18 cellular contexts compared by ENCODE assay signal in genomic region chr20:17884318-17885003, GRCh38.
DNase-seq lines count a peak whose midpoint lies in the region; ATAC-seq and TF ChIP-seq lines count a peak whose summit lies in the region.
"Had no signal": no experiment of that assay in that cellular context is flagged by ENCODE, and none has a peak within 500 bp of the region (broad histone marks: within the 10 kb centered on the region; RNA-seq: fewer than 3 reads in every experiment).

No MANE protein-coding gene starts in this region.

- H3K4me1 ChIP-seq in PC-3 (ENCODE audit: insufficient read depth, low read length) (peaks cover 18% of the 10 kb centered on the region), foreskin keratinocyte (peaks cover 11% of the 10 kb centered on the region), sigmoid colon (peaks cover 0 to 28% (median 9%) of the 10 kb centered on the region in 4 donors)
- H3K4me1 ChIP-seq: SJCRH30 had no signal

- no peak overlapping the region for H3K27ac ChIP-seq in PC-3 (ENCODE audit: low read length)
- H3K27ac ChIP-seq in foreskin keratinocyte: peak overlapping the region; percentile 6
- H3K27ac ChIP-seq in sigmoid colon: no peak overlapping the region
- H3K27ac ChIP-seq: GM23248, PC-9, SJCRH30 had no signal

- no peaks in the 10 kb centered on the region for H3F3A ChIP-seq in PC-3 (ENCODE audit: low read length, unreplicated experiment)

- no peak for ATAC-seq in PC-3
- ATAC-seq in foreskin keratinocyte: peak; percentile 62
- no peak for ATAC-seq in activated CD8-positive, alpha-beta T cell treated with anti-CD3 and anti-CD28 coated beads for 36 hours

- H3K27me3 ChIP-seq in PC-3 (ENCODE audit: low read length) (no peaks in the 10 kb centered on the region), foreskin keratinocyte (no peaks in the 10 kb centered on the region), sigmoid colon (no peaks in the 10 kb centered on the region)
- H3K27me3 ChIP-seq: SJCRH30 had no signal

- peak; percentile 14 for DNase-seq in CD14-positive monocyte (ENCODE audit: low spot score)
- no peak for DNase-seq in PC-3
- peak; percentile 54 to 78 for DNase-seq in foreskin keratinocyte
- DNase-seq in sigmoid colon: peak; percentile 46
- no peak for DNase-seq in activated CD8-positive, alpha-beta T cell treated with anti-CD3 and anti-CD28 coated beads for 36 hours
- DNase-seq in amygdala (lab: John Stamatoyannopoulos, UW): no peak
- no peak for DNase-seq in nucleus accumbens (lab: John Stamatoyannopoulos, UW)
- DNase-seq: CD4-positive, alpha-beta T cell; DMS153; GF-D8; GM23248; NCI-H1105 treated with DMSO at 0.1 percent for 48 hours; NCI-H1694 treated with DMSO at 0.1 percent for 48 hours; NCI-H2107; NCI-H345; NCI-H524 treated with DMSO at 0.1 percent for 48 hours; PC-9; SJCRH30 had no signal

- H4K20me1 ChIP-seq in PC-3 (ENCODE audit: low read length): no peaks in the 10 kb centered on the region

- WGBS in sigmoid colon, 2 donors: 85 to 89% methylated on average over 14 of the region's 14 CpGs

- TF ChIP-seq CTCF in CD14-positive monocyte (IDR thresholded peaks at IDR 0.05): no peak
- TF ChIP-seq CTCF in PC-3 (conservative IDR thresholded peaks at IDR 0.05; ENCODE audit: low read depth, low read length): peak; percentile 4; the same call in 1 of the 2 replicates
- TF ChIP-seq CTCF in foreskin keratinocyte (conservative IDR thresholded peaks at IDR 0.05): no peak
- TF ChIP-seq CTCF in sigmoid colon (IDR thresholded peaks at IDR 0.05): no peak
- no peak for TF ChIP-seq CTCF in activated CD8-positive, alpha-beta T cell treated with anti-CD3 and anti-CD28 coated beads for 36 hours (IDR thresholded peaks at IDR 0.05)

- POLR2A ChIA-PET in PC-3 (lab: Charles Lee; ENCODE audit: unreplicated experiment): no interaction called here
- POLR2A ChIA-PET in activated CD8-positive, alpha-beta T cell treated with anti-CD3 and anti-CD28 coated beads for 36 hours (lab: Charles Lee): interaction anchor here (0.7 kb wide), 1 partner anchor 11 kb away, joined by 3 read pairs; no protein-coding TSS in a partner anchor

- no peak overlapping the region for H3K4me2 ChIP-seq in PC-3 (ENCODE audit: low read length)
- H3K4me2 ChIP-seq: PC-9 had no signal

- no peak overlapping the region for H2AFZ ChIP-seq in PC-3 (ENCODE audit: low read length)
- H2AFZ ChIP-seq: GM23248, PC-9 had no signal

- H3K36me3 Mint-ChIP-seq in CD14-positive monocyte: no peaks in the 10 kb centered on the region
- H3K36me3 Mint-ChIP-seq in activated CD8-positive, alpha-beta T cell treated with anti-CD3 and anti-CD28 coated beads for 36 hours (ENCODE audit: low read depth): no peaks in the 10 kb centered on the region

- no peak overlapping the region for H3K27ac Mint-ChIP-seq in CD14-positive monocyte
- H3K27ac Mint-ChIP-seq in activated CD8-positive, alpha-beta T cell treated with anti-CD3 and anti-CD28 coated beads for 36 hours: no peak overlapping the region
- H3K27ac Mint-ChIP-seq: CD4-positive, alpha-beta T cell had no signal

- H3K79me2 ChIP-seq in PC-3 (ENCODE audit: low read length): no peaks in the 10 kb centered on the region

- H3K4me1 Mint-ChIP-seq in CD14-positive monocyte: peaks cover 11% of the 10 kb centered on the region
- H3K4me1 Mint-ChIP-seq in activated CD8-positive, alpha-beta T cell treated with anti-CD3 and anti-CD28 coated beads for 36 hours (ENCODE audit: low read depth): peaks cover 4% of the 10 kb centered on the region

- H3K9me3 ChIP-seq in PC-3 (ENCODE audit: low read length) (peaks cover 13% of the 10 kb centered on the region; the same call in 1 of the 2 replicates), sigmoid colon (peaks cover 0 to 3% (median 0%) of the 10 kb centered on the region in 4 donors)
- H3K9me3 ChIP-seq: SJCRH30 had no signal

- BruUV-seq in PC-3 (replicated peaks; lab: Mats Ljungman, UMichigan): no TSS peak

- H3K4me3 Mint-ChIP-seq in CD14-positive monocyte: no peak overlapping the region
- no peak overlapping the region for H3K4me3 Mint-ChIP-seq in activated CD8-positive, alpha-beta T cell treated with anti-CD3 and anti-CD28 coated beads for 36 hours
- H3K4me3 Mint-ChIP-seq: CD4-positive, alpha-beta T cell had no signal

- no peak for TF ChIP-seq EP300 in sigmoid colon (IDR thresholded peaks at IDR 0.05)

- H3K36me3 ChIP-seq in PC-3 (ENCODE audit: low read depth, low read length): peaks cover 4% of the 10 kb centered on the region; the same call in 1 of the 2 replicates
- no peaks in the 10 kb centered on the region for H3K36me3 ChIP-seq in sigmoid colon
- H3K36me3 ChIP-seq: SJCRH30 had no signal

- H3K27me3 Mint-ChIP-seq in CD14-positive monocyte (ENCODE audit: low read depth in 3 of 3): peaks cover 4 to 13% (median 4%) of the 10 kb centered on the region in 3 donors
- peaks cover 1% of the 10 kb centered on the region for H3K27me3 Mint-ChIP-seq in activated CD8-positive, alpha-beta T cell treated with anti-CD3 and anti-CD28 coated beads for 36 hours
- H3K27me3 Mint-ChIP-seq: CD4-positive, alpha-beta T cell had no signal

- peaks cover 0 to 2% (median 0%) of the 10 kb centered on the region in 7 donors for H3K9me3 Mint-ChIP-seq in CD14-positive monocyte
- H3K9me3 Mint-ChIP-seq in activated CD8-positive, alpha-beta T cell treated with anti-CD3 and anti-CD28 coated beads for 36 hours: no peaks in the 10 kb centered on the region
- H3K9me3 Mint-ChIP-seq: CD4-positive, alpha-beta T cell had no signal

- no peaks in the 10 kb centered on the region for H3K9me2 ChIP-seq in PC-3 (replicated peaks; ENCODE audit: low read length)

- CTCF ChIA-PET in PC-3 (lab: Charles Lee): no interaction called here
- CTCF ChIA-PET in activated CD8-positive, alpha-beta T cell treated with anti-CD3 and anti-CD28 coated beads for 36 hours (lab: Charles Lee): interaction anchor here (0.7 to 2.4 kb wide), 2 partner anchors 11 to 13 kb away, joined by 3 to 13 read pairs; no protein-coding TSS in a partner anchor

- intact Hi-C loops in CD14-positive monocyte (cut with micrococcal nuclease) (no loop called here), PC-3 (cut with micrococcal nuclease) (no loop called here), sigmoid colon (cut with DNase I) (no loop called here)
- intact Hi-C loops in activated CD8-positive, alpha-beta T cell treated with anti-CD3 and anti-CD28 coated beads for 36 hours (cut with micrococcal nuclease): no loop called here

- no peak overlapping the region for H3K9ac ChIP-seq in PC-3 (ENCODE audit: low read length)
- H3K9ac ChIP-seq: GM23248 had no signal

- no peak for TF ChIP-seq POLR2A in sigmoid colon (IDR thresholded peaks at IDR 0.05)

- H3K4me3 ChIP-seq in PC-3 (ENCODE audit: low read length) (no peak overlapping the region), sigmoid colon (no peak overlapping the region)
- H3K4me3 ChIP-seq: GM23248, PC-9, SJCRH30 had no signal

Comparison
In these comparisons a context has a peak if more than half of its experiments do, and no peak if none do; other contexts are left out.
1. DNase-seq: peak in CD14-positive monocyte (single experiment), foreskin keratinocyte (2 of 2) and sigmoid colon (single experiment); none in PC-3 (single experiment), activated CD8-positive, alpha-beta T cell treated with anti-CD3 and anti-CD28 coated beads for 36 hours (single experiment), amygdala (0 of 56) and nucleus accumbens (0 of 56).